In the genomic region with DNA sequence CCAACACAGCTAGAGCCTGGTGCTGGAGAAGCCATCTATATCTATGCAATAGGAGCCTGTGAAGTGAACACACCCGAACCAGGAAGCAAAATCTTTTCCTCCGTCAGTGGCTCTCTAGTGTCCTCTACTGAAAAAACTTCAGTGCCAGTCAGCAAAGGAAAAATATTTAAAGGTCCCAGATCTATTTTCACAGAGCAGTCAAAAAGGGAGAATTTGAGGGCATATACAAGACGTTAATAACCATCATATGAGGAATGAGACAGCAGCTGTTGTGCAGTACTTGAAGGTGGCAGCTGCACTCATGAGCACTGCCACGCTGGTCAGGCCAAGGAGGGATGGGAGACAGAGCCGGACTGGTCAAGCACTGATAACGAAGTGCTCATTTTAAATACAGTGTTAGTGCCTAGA, we compare ENCODE assay signal across 10 cellular contexts. TPM values are rescaled to one million over a fixed set of nuclear protein-coding genes. Genes with fewer than 3 reads are reported as not detected.
DNase-seq lines count a peak whose midpoint lies in the region; ATAC-seq and TF ChIP-seq lines count a peak whose summit lies in the region.
"Had no signal": no experiment of that assay in that cellular context is flagged by ENCODE, and none has a peak within 500 bp of the region (broad histone marks: within the 10 kb centered on the region; RNA-seq: fewer than 3 reads in every experiment).

No MANE protein-coding gene starts in this region.

- H3K27ac Mint-ChIP-seq in CD8-positive, alpha-beta T cell: peak overlapping the region; percentile 67
- peak overlapping the region; percentile 33 for H3K27ac Mint-ChIP-seq in activated B cell treated with CpG ODN at 0.5 μM for 24 hours

- no peaks in the 10 kb centered on the region for H3K36me3 ChIP-seq in CD8-positive, alpha-beta T cell (ENCODE audit: insufficient read depth, low read length)
- no peaks in the 10 kb centered on the region for H3K36me3 ChIP-seq in hepatocyte (replicated peaks; ENCODE audit: insufficient read depth, low read depth)
- H3K36me3 ChIP-seq in esophagus muscularis mucosa: no peaks in the 10 kb centered on the region

- no peaks in the 10 kb centered on the region for H3K9me3 Mint-ChIP-seq in CD8-positive, alpha-beta T cell
- H3K9me3 Mint-ChIP-seq in activated B cell treated with CpG ODN at 0.5 μM for 24 hours: no peaks in the 10 kb centered on the region

- no peaks in the 10 kb centered on the region for H4K20me1 ChIP-seq in hepatocyte (ENCODE audit: insufficient read depth, poor library complexity, severe bottlenecking)

- H2AFZ ChIP-seq in hepatocyte: no peak overlapping the region

- H3K27ac ChIP-seq in CD8-positive, alpha-beta T cell (ENCODE audit: low read depth, low read length): no peak overlapping the region
- no peak overlapping the region for H3K27ac ChIP-seq in hepatocyte
- H3K27ac ChIP-seq in esophagus muscularis mucosa (replicated peaks in 1 of 4): no peak overlapping the region

- peaks cover 41% of the 10 kb centered on the region for H3K36me3 Mint-ChIP-seq in CD8-positive, alpha-beta T cell
- H3K36me3 Mint-ChIP-seq in activated B cell treated with CpG ODN at 0.5 μM for 24 hours (ENCODE audit: low read depth): peaks cover 20% of the 10 kb centered on the region

- POLR2A ChIA-PET in CD8-positive, alpha-beta T cell (lab: Charles Lee): interaction anchor here (1.1 to 2.3 kb wide), 2 partner anchors 14 to 126 kb away, joined by 4 to 14 read pairs; a partner anchor contains a TSS
- POLR2A ChIA-PET in activated B cell treated with CpG ODN at 0.5 μM for 24 hours (lab: Charles Lee): interaction anchor here (1.0 to 1.4 kb wide), 2 partner anchors 10 to 15 kb away, joined by 3 to 9 read pairs; a partner anchor contains a TSS

- TF ChIP-seq EP300 in esophagus muscularis mucosa (IDR thresholded peaks at IDR 0.05): no peak

- no peak overlapping the region for H3K4me3 ChIP-seq in CD8-positive, alpha-beta T cell (ENCODE audit: low read depth, low read length)
- H3K4me3 ChIP-seq in hepatocyte (no peak overlapping the region), esophagus muscularis mucosa (no peak overlapping the region)

- 76% methylated on average over 6 of the region's 6 CpGs for WGBS in hepatocyte (ENCODE audit: low lambda C conversion rate, missing lambda C conversion rate)
- WGBS in esophagus muscularis mucosa: 66% methylated on average over 6 of the region's 6 CpGs

- H3K4me1 ChIP-seq in CD8-positive, alpha-beta T cell (ENCODE audit: insufficient read depth, low read length): peaks cover 45% of the 10 kb centered on the region
- H3K4me1 ChIP-seq in hepatocyte (ENCODE audit: insufficient read depth): no peaks in the 10 kb centered on the region
- H3K4me1 ChIP-seq in esophagus muscularis mucosa: no peaks in the 10 kb centered on the region

- ATAC-seq in CD8-positive, alpha-beta T cell: peak; percentile 64
- no peak for ATAC-seq in activated B cell treated with CpG ODN at 0.5 μM for 24 hours (ENCODE audit: low read depth)
- ATAC-seq in HG03108 (IDR thresholded peaks at IDR 0.05; ENCODE audit: unreplicated experiment): no peak
- no peak for ATAC-seq in GM19351 (IDR thresholded peaks at IDR 0.05; ENCODE audit: unreplicated experiment)

- TF ChIP-seq CTCF in CD8-positive, alpha-beta T cell (IDR thresholded peaks at IDR 0.05): peak; percentile 18
- TF ChIP-seq CTCF in activated B cell treated with CpG ODN at 0.5 μM for 24 hours (IDR thresholded peaks at IDR 0.05) (no peak), hepatocyte (IDR thresholded peaks at IDR 0.05; ENCODE audit: poor library complexity) (peak; percentile 36), esophagus muscularis mucosa (IDR thresholded peaks at IDR 0.05) (no peak)

- CTCF ChIA-PET in CD8-positive, alpha-beta T cell (lab: Charles Lee): interaction anchor here (1.0 to 1.9 kb wide), 6 partner anchors 11 to 127 kb away, joined by 3 to 6 read pairs (median 4); no protein-coding TSS in a partner anchor
- CTCF ChIA-PET in activated B cell treated with CpG ODN at 0.5 μM for 24 hours (lab: Charles Lee): interaction anchor here (0.5 to 1.3 kb wide), 4 partner anchors 13 to 395 kb away, joined by 3 read pairs; a partner anchor contains a TSS

- no peak overlapping the region for H3K4me2 ChIP-seq in hepatocyte

- no peaks in the 10 kb centered on the region for H3K27me3 ChIP-seq in CD8-positive, alpha-beta T cell (ENCODE audit: insufficient read depth, low read length)
- H3K27me3 ChIP-seq in hepatocyte (no peaks in the 10 kb centered on the region), esophagus muscularis mucosa (no peaks in the 10 kb centered on the region)

- no peak for TF ChIP-seq POLR2A in esophagus muscularis mucosa (IDR thresholded peaks at IDR 0.05; ENCODE audit: low read depth)

- no peaks in the 10 kb centered on the region for H3K79me2 ChIP-seq in hepatocyte

- H3K27me3 Mint-ChIP-seq in CD8-positive, alpha-beta T cell (ENCODE audit: low read depth): no peaks in the 10 kb centered on the region
- H3K27me3 Mint-ChIP-seq in activated B cell treated with CpG ODN at 0.5 μM for 24 hours: no peaks in the 10 kb centered on the region

- H3K4me1 Mint-ChIP-seq in CD8-positive, alpha-beta T cell (ENCODE audit: low read depth): peaks cover 76% of the 10 kb centered on the region
- peaks cover 33% of the 10 kb centered on the region for H3K4me1 Mint-ChIP-seq in activated B cell treated with CpG ODN at 0.5 μM for 24 hours

- H3K9me2 ChIP-seq in hepatocyte (replicated peaks; ENCODE audit: insufficient read depth): no peaks in the 10 kb centered on the region

- intact Hi-C loops in CD8-positive, alpha-beta T cell (cut with DNase I, micrococcal nuclease): loop anchor here in 1 of 2 experiments (5.0 kb wide), 1 partner anchor 42 kb away; no protein-coding TSS in a partner anchor
- intact Hi-C loops in activated B cell treated with CpG ODN at 0.5 μM for 24 hours (cut with micrococcal nuclease): loop anchor here (2.0 kb wide), 1 partner anchor 14 kb away; no protein-coding TSS in a partner anchor
- intact Hi-C loops in esophagus muscularis mucosa (cut with DNase I): no loop called here

- DNase-seq in CD8-positive, alpha-beta T cell: no peak
- DNase-seq in HuH-7.5 (ENCODE audit: low spot score) (peak; percentile 29), activated B cell treated with CpG ODN at 0.5 μM for 24 hours (no peak), hepatocyte (ENCODE audit: low spot score) (peak; percentile 40), midbrain (lab: John Stamatoyannopoulos, UW) (no peak), esophagus muscularis mucosa (ENCODE audit: extremely low spot score) (no peak)
- DNase-seq: amniotic stem cell, NCI-H1694 had no signal

- H3K4me3 Mint-ChIP-seq in CD8-positive, alpha-beta T cell: peak overlapping the region; percentile 37
- H3K4me3 Mint-ChIP-seq in activated B cell treated with CpG ODN at 0.5 μM for 24 hours: no peak overlapping the region

- no peaks in the 10 kb centered on the region for H3K9me3 ChIP-seq in CD8-positive, alpha-beta T cell (ENCODE audit: low read length)
- H3K9me3 ChIP-seq in hepatocyte (ENCODE audit: low read depth) (no peaks in the 10 kb centered on the region), esophagus muscularis mucosa (no peaks in the 10 kb centered on the region)

RNA-seq across cellular contexts. Expression of a gene that starts 14.4 kb away (rescaled TPM):
- total RNA-seq in CD8-positive, alpha-beta T cell: 10 to 100 TPM; 84.3 to 91.9 TPM
- total RNA-seq in activated B cell treated with CpG ODN at 0.5 μM for 24 hours: 28.9 and 34.4 TPM in 2 replicates
- 6.2 and 6.9 TPM in 2 replicates for total RNA-seq in hepatocyte
- polyA plus RNA-seq in hepatocyte: 9.2 and 9.9 TPM in 2 replicates
- total RNA-seq in esophagus muscularis mucosa: 10 to 100 TPM in 3 of 4 donors, 1 to 10 TPM in 1; 7.9 to 25.6 (median 15.1) TPM

Comparison
In these comparisons a context has a peak if more than half of its experiments do, and no peak if none do; other contexts are left out.
1. DNase-seq: peak in HuH-7.5 (single experiment) and hepatocyte (single experiment); none in CD8-positive, alpha-beta T cell (0 of 7), activated B cell treated with CpG ODN at 0.5 μM for 24 hours (single experiment), midbrain (single experiment) and esophagus muscularis mucosa (single experiment).
2. CTCF ChIP-seq: peak in CD8-positive, alpha-beta T cell (single experiment) and hepatocyte (single experiment); none in activated B cell treated with CpG ODN at 0.5 μM for 24 hours (single experiment) and esophagus muscularis mucosa (0 of 3).